In the genomic region with DNA sequence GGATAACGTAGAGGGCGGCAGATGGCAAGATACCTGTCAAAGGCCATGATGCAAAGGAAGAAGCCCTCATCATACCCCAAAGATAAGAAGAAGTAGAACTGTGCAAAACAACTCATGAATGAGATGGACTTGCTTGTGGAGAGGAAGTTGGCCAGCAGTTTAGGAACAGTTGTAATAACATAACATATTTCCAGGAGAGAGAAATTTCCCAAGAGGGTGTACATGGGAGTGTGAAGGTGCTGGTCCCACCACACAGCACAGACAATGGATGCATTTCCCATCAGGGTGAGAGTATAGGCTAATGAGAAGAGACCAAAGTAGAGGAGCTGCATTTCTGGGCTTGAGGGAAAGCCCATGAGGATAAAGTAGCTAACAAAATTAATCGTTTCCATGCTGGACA, we compare ENCODE assay signal across 20 cellular contexts. TPM values are rescaled to one million over a fixed set of nuclear protein-coding genes. Genes with fewer than 3 reads are reported as not detected.
"Had no signal": no experiment of that assay in that cellular context is flagged by ENCODE, and none has a peak within 500 bp of the region (broad histone marks: within the 10 kb centered on the region; RNA-seq: fewer than 3 reads in every experiment).

No MANE protein-coding gene starts in this region.

RNA-seq across cellular contexts. Expression of gene OR4Q3, which starts 9.5 kb away (rescaled TPM):
- total RNA-seq: activated B cell treated with CpG ODN at 0.5 μM for 24 hours; activated CD4-positive, alpha-beta memory T cell treated with anti-CD3 and anti-CD28 coated beads for 36 hours; activated CD4-positive, alpha-beta T cell treated with anti-CD3 and anti-CD28 coated beads, Interleukin-2, amount 10 ng/mL, durations not matched to agents 24 days and 14 days; activated CD8-positive, alpha-beta memory T cell treated with anti-CD3 and anti-CD28 coated beads for 36 hours; activated CD8-positive, alpha-beta T cell treated with anti-CD3 and anti-CD28 coated beads for 36 hours; activated naive CD4-positive, alpha-beta T cell treated with anti-CD3 and anti-CD28 coated beads for 36 hours; activated naive CD4-positive, alpha-beta T cell treated with anti-CD3 and anti-CD28 coated beads, Interleukin-2, amount 50 U/mL, for 72 hours; activated naive CD8-positive, alpha-beta T cell treated with anti-CD3 and anti-CD28 coated beads for 36 hours; activated T-cell treated with anti-CD3 and anti-CD28 coated beads, Interleukin-2, amount 50 U/mL, for 4 hours; activated T-cell treated with anti-CD3 and anti-CD28 coated beads, Interleukin-2, amount 50 U/mL, for 72 hours; activated T-helper 1 cell treated with anti-CD3 and anti-CD28 coated beads, Interleukin-12 subunit alpha, Interleukin-12 subunit beta, Interleukin-2, Interleukin-4 antibody, amounts not matched to agents 30 ng/mL and 10 ng/mL and 1 ng/mL, durations not matched to agents 14 hours and 24 hours and 36 hours; activated T-helper 17 cell treated with anti-CD3 and anti-CD28 coated beads, Interleukin-2, amount 50 U/mL, for 72 hours; adrenal gland; aorta; bronchial epithelial cell; cardiac muscle cell; T-cell; T-helper 1 cell treated with Interleukin-12 subunit alpha and Interleukin-12 subunit beta and Interleukin-4 antibody, amounts not matched to agents 30 ng/mL and 1 ng/mL, for 36 hours; T-helper 17 cell; T-helper 2 cell treated with Interferon-gamma antibody and Interleukin-4, amounts not matched to agents 100 ng/mL and 5 ng/mL, for 36 hours had no signal

RNA-seq across cellular contexts. Expression of gene OR11H2, which starts 20.2 kb away (rescaled TPM):
- total RNA-seq: activated B cell treated with CpG ODN at 0.5 μM for 24 hours; activated CD4-positive, alpha-beta memory T cell treated with anti-CD3 and anti-CD28 coated beads for 36 hours; activated CD4-positive, alpha-beta T cell treated with anti-CD3 and anti-CD28 coated beads, Interleukin-2, amount 10 ng/mL, durations not matched to agents 24 days and 14 days; activated CD8-positive, alpha-beta memory T cell treated with anti-CD3 and anti-CD28 coated beads for 36 hours; activated CD8-positive, alpha-beta T cell treated with anti-CD3 and anti-CD28 coated beads for 36 hours; activated naive CD4-positive, alpha-beta T cell treated with anti-CD3 and anti-CD28 coated beads for 36 hours; activated naive CD4-positive, alpha-beta T cell treated with anti-CD3 and anti-CD28 coated beads, Interleukin-2, amount 50 U/mL, for 72 hours; activated naive CD8-positive, alpha-beta T cell treated with anti-CD3 and anti-CD28 coated beads for 36 hours; activated T-cell treated with anti-CD3 and anti-CD28 coated beads, Interleukin-2, amount 50 U/mL, for 4 hours; activated T-cell treated with anti-CD3 and anti-CD28 coated beads, Interleukin-2, amount 50 U/mL, for 72 hours; activated T-helper 1 cell treated with anti-CD3 and anti-CD28 coated beads, Interleukin-12 subunit alpha, Interleukin-12 subunit beta, Interleukin-2, Interleukin-4 antibody, amounts not matched to agents 30 ng/mL and 10 ng/mL and 1 ng/mL, durations not matched to agents 14 hours and 24 hours and 36 hours; activated T-helper 17 cell treated with anti-CD3 and anti-CD28 coated beads, Interleukin-2, amount 50 U/mL, for 72 hours; adrenal gland; aorta; bronchial epithelial cell; cardiac muscle cell; T-cell; T-helper 1 cell treated with Interleukin-12 subunit alpha and Interleukin-12 subunit beta and Interleukin-4 antibody, amounts not matched to agents 30 ng/mL and 1 ng/mL, for 36 hours; T-helper 17 cell; T-helper 2 cell treated with Interferon-gamma antibody and Interleukin-4, amounts not matched to agents 100 ng/mL and 5 ng/mL, for 36 hours had no signal

RNA-seq across cellular contexts. Expression of gene OR4M1, which starts 39.4 kb away (rescaled TPM):
- total RNA-seq: activated B cell treated with CpG ODN at 0.5 μM for 24 hours; activated CD4-positive, alpha-beta memory T cell treated with anti-CD3 and anti-CD28 coated beads for 36 hours; activated CD4-positive, alpha-beta T cell treated with anti-CD3 and anti-CD28 coated beads, Interleukin-2, amount 10 ng/mL, durations not matched to agents 24 days and 14 days; activated CD8-positive, alpha-beta memory T cell treated with anti-CD3 and anti-CD28 coated beads for 36 hours; activated CD8-positive, alpha-beta T cell treated with anti-CD3 and anti-CD28 coated beads for 36 hours; activated naive CD4-positive, alpha-beta T cell treated with anti-CD3 and anti-CD28 coated beads for 36 hours; activated naive CD4-positive, alpha-beta T cell treated with anti-CD3 and anti-CD28 coated beads, Interleukin-2, amount 50 U/mL, for 72 hours; activated naive CD8-positive, alpha-beta T cell treated with anti-CD3 and anti-CD28 coated beads for 36 hours; activated T-cell treated with anti-CD3 and anti-CD28 coated beads, Interleukin-2, amount 50 U/mL, for 4 hours; activated T-cell treated with anti-CD3 and anti-CD28 coated beads, Interleukin-2, amount 50 U/mL, for 72 hours; activated T-helper 1 cell treated with anti-CD3 and anti-CD28 coated beads, Interleukin-12 subunit alpha, Interleukin-12 subunit beta, Interleukin-2, Interleukin-4 antibody, amounts not matched to agents 30 ng/mL and 10 ng/mL and 1 ng/mL, durations not matched to agents 14 hours and 24 hours and 36 hours; activated T-helper 17 cell treated with anti-CD3 and anti-CD28 coated beads, Interleukin-2, amount 50 U/mL, for 72 hours; adrenal gland; aorta; bronchial epithelial cell; cardiac muscle cell; T-cell; T-helper 1 cell treated with Interleukin-12 subunit alpha and Interleukin-12 subunit beta and Interleukin-4 antibody, amounts not matched to agents 30 ng/mL and 1 ng/mL, for 36 hours; T-helper 17 cell; T-helper 2 cell treated with Interferon-gamma antibody and Interleukin-4, amounts not matched to agents 100 ng/mL and 5 ng/mL, for 36 hours had no signal
